8 cellular contexts compared by ENCODE assay signal in the genomic region with DNA sequence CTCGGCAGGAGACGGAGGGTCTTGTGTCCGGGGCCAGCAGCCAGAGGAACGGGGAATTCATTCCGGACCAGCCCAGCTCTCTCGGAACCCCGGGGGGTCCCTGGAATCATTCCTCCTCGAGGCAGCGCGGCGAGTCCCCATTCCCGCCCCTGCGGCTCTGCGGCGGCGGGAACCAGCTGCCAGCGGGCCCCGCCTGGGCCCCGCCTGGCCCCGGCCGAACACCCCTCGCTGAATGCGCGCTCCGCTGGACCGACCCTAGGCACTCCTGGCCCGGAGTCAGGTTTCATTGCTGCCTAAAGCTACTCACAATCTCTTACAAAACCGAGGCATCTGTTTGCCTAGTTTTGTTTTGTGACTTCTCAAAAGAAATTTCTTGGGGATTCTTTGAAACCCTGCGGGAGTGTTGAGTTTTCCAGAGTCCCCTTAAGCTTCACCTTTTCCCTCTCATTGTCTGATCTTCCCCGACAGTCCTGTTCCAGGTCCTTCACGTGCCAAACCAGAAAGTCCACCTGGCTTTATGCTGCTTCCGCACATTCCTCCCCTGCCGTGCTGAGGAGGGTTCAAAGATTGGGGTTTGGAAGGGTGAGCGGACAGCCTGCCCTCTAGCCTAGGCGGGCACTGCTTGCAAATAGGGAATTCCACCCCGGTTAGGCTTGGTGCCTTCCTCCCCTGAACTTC. TPM values are rescaled to one million over a fixed set of nuclear protein-coding genes. Genes with fewer than 3 reads are reported as not detected.
DNase-seq lines count a peak whose midpoint lies in the region; ATAC-seq and TF ChIP-seq lines count a peak whose summit lies in the region.

No MANE protein-coding gene starts in this region.

- H3K27ac ChIP-seq in left ventricle myocardium inferior (replicated peaks): peak overlapping the region; percentile 97
- H3K27ac ChIP-seq in psoas muscle: peak overlapping the region; percentile 97

- 1% methylated on average over 34 to 36 of the region's 36 CpGs for WGBS in psoas muscle, 3 donors

- intact Hi-C loops in left ventricle myocardium inferior (cut with micrococcal nuclease) (no loop called here), psoas muscle (cut with DNase I) (loop anchor here (5.0 kb wide), 4 partner anchors 40 to 100 kb away; no protein-coding TSS in a partner anchor)

- H3K9me3 ChIP-seq in left ventricle myocardium inferior (replicated peaks) (no peaks in the 10 kb centered on the region), psoas muscle (no peaks in the 10 kb centered on the region)

- H3K36me3 ChIP-seq in left ventricle myocardium inferior (no peaks in the 10 kb centered on the region), psoas muscle (ENCODE audit: insufficient read depth in 1 of 2, low read depth in 1 of 2) (no peaks in the 10 kb centered on the region)

- H3K4me1 Mint-ChIP-seq in IgD-negative memory B cell: peaks cover 2 to 10% (median 7%) of the 10 kb centered on the region in 3 donors
- peaks cover 33% of the 10 kb centered on the region for H3K4me1 Mint-ChIP-seq in activated T-helper 17 cell treated with anti-CD3 and anti-CD28 coated beads, Interleukin-2, amount 50 U/mL, for 72 hours

- TF ChIP-seq CTCF in left ventricle myocardium inferior (IDR thresholded peaks at IDR 0.05; ENCODE audit: borderline replicate concordance) (no peak), psoas muscle (IDR thresholded peaks at IDR 0.05) (no peak)

- H3K36me3 Mint-ChIP-seq in IgD-negative memory B cell: peaks cover 3% of the 10 kb centered on the region
- no peaks in the 10 kb centered on the region for H3K36me3 Mint-ChIP-seq in activated T-helper 17 cell treated with anti-CD3 and anti-CD28 coated beads, Interleukin-2, amount 50 U/mL, for 72 hours (ENCODE audit: low read depth)

- peaks cover 36% of the 10 kb centered on the region for H3K27me3 Mint-ChIP-seq in IgD-negative memory B cell
- H3K27me3 Mint-ChIP-seq in activated T-helper 17 cell treated with anti-CD3 and anti-CD28 coated beads, Interleukin-2, amount 50 U/mL, for 72 hours: no peaks in the 10 kb centered on the region

- H3K4me1 ChIP-seq in left ventricle myocardium inferior (peaks cover 63% of the 10 kb centered on the region), psoas muscle (peaks cover 37% of the 10 kb centered on the region)

- DNase-seq in ELR (ENCODE audit: low read depth): peak; percentile 53
- peak; percentile 44 for DNase-seq in left ventricle myocardium inferior
- DNase-seq in psoas muscle: peak; percentile 43 to 69
- no peak for DNase-seq in GM19240 (ENCODE audit: insufficient read length, low spot score)
- DNase-seq in GDM1 (lab: John Stamatoyannopoulos, UW): no peak

- no peak overlapping the region for H3K27ac Mint-ChIP-seq in IgD-negative memory B cell
- H3K27ac Mint-ChIP-seq in activated T-helper 17 cell treated with anti-CD3 and anti-CD28 coated beads, Interleukin-2, amount 50 U/mL, for 72 hours: peak overlapping the region; percentile 88

- H3K4me3 ChIP-seq in left ventricle myocardium inferior: peak overlapping the region; percentile 93
- peak overlapping the region; percentile 93 for H3K4me3 ChIP-seq in psoas muscle

- H3K27me3 ChIP-seq in left ventricle myocardium inferior (ENCODE audit: low read depth): no peaks in the 10 kb centered on the region
- no peaks in the 10 kb centered on the region for H3K27me3 ChIP-seq in psoas muscle (ENCODE audit: insufficient read depth in 3 of 3, low read length in 2 of 3)

- H3K4me3 Mint-ChIP-seq in IgD-negative memory B cell: peak overlapping the region; percentile 87 to 94 (median 90)
- H3K4me3 Mint-ChIP-seq in activated T-helper 17 cell treated with anti-CD3 and anti-CD28 coated beads, Interleukin-2, amount 50 U/mL, for 72 hours: peak overlapping the region; percentile 92

- H3K9me3 Mint-ChIP-seq in IgD-negative memory B cell: no peaks in the 10 kb centered on the region
- H3K9me3 Mint-ChIP-seq in activated T-helper 17 cell treated with anti-CD3 and anti-CD28 coated beads, Interleukin-2, amount 50 U/mL, for 72 hours: no peaks in the 10 kb centered on the region

- ATAC-seq in GM21526 (IDR thresholded peaks at IDR 0.05; ENCODE audit: low FRiP score, unreplicated experiment): peak; percentile 24
- peak; percentile 36 for ATAC-seq in activated T-helper 17 cell treated with anti-CD3 and anti-CD28 coated beads, Interleukin-2, amount 50 U/mL, for 72 hours (replicated peaks)
- ATAC-seq in psoas muscle: peak; percentile 51 to 70 (median 64)

RNA-seq across cellular contexts. Expression of a gene that starts 0.8 kb away (rescaled TPM):
- polyA plus RNA-seq in IgD-negative memory B cell (0.20 TPM), psoas muscle (10 to 100 TPM; 28.8 to 30.3 (median 28.8) TPM)
- total RNA-seq in activated T-helper 17 cell treated with anti-CD3 and anti-CD28 coated beads, Interleukin-2, amount 50 U/mL, for 72 hours: 10 to 100 TPM; 11.1 to 14.7 TPM
- total RNA-seq in left ventricle myocardium inferior (59.7 TPM), psoas muscle (10 to 100 TPM; 34.0 to 43.5 (median 37.3) TPM)

RNA-seq across cellular contexts. Expression of a gene that starts 48.7 kb away (rescaled TPM):
- polyA plus RNA-seq in IgD-negative memory B cell (4.2 TPM), psoas muscle (1 to 10 TPM; 1.8 to 4.3 (median 2.9) TPM)
- total RNA-seq in activated T-helper 17 cell treated with anti-CD3 and anti-CD28 coated beads, Interleukin-2, amount 50 U/mL, for 72 hours: 1 to 10 TPM; 5.9 to 7.5 TPM
- total RNA-seq in left ventricle myocardium inferior (5.0 TPM), psoas muscle (1 to 10 TPM; 3.0 to 5.8 (median 5.0) TPM)

Comparison
In these comparisons a context has a peak if more than half of its experiments do, and no peak if none do; other contexts are left out.
1. DNase-seq: peak in ELR (single experiment), left ventricle myocardium inferior (single experiment) and psoas muscle (2 of 2); none in GM19240 (single experiment) and GDM1 (single experiment).
2. Peak in every context shown above with its lines, with median percentiles within 50 percentile points of each other: ATAC-seq.